In the genomic region with DNA sequence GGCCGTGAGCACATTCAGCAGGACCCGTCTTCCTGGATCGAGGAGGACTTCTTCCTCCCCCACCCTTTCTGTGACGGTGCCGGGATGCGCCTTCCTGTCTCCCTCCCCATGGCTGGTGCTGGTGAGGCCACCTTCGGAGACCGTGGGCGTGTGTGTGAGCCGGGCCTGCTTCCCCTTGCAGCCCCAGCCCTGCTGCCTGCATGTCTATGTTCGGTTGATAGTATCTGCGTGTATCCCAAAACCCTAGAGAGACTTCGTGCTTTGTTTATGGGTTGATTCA, we compare ENCODE assay signal across 26 cellular contexts. TPM values are rescaled to one million over a fixed set of nuclear protein-coding genes. Genes with fewer than 3 reads are reported as not detected.
DNase-seq lines count a peak whose midpoint lies in the region; ATAC-seq, FAIRE-seq and TF ChIP-seq lines count a peak whose summit lies in the region.
"Had no signal": no experiment of that assay in that cellular context is flagged by ENCODE, and none has a peak within 500 bp of the region (broad histone marks: within the 10 kb centered on the region; RNA-seq: fewer than 3 reads in every experiment).

No MANE protein-coding gene starts in this region.

- intact Hi-C loops in K562 (cut with micrococcal nuclease) (no loop called here), upper lobe of right lung (cut with DNase I) (no loop called here)
- intact Hi-C loops in activated T-helper 1 cell treated with anti-CD3 and anti-CD28 coated beads, Interleukin-12 subunit alpha, Interleukin-12 subunit beta, Interleukin-2, Interleukin-4 antibody, amounts not matched to agents 30 ng/mL and 10 ng/mL and 1 ng/mL, durations not matched to agents 14 hours and 24 hours and 36 hours (cut with micrococcal nuclease) = no loop called here

- peaks cover 12% of the 10 kb centered on the region for H3K4me1 Mint-ChIP-seq in nephron progenitor cell
- H3K4me1 Mint-ChIP-seq in activated T-helper 1 cell treated with anti-CD3 and anti-CD28 coated beads, Interleukin-12 subunit alpha, Interleukin-12 subunit beta, Interleukin-2, Interleukin-4 antibody, amounts not matched to agents 30 ng/mL and 10 ng/mL and 1 ng/mL, durations not matched to agents 14 hours and 24 hours and 36 hours (ENCODE audit: low read depth) = no peaks in the 10 kb centered on the region
- no peaks in the 10 kb centered on the region for H3K4me1 Mint-ChIP-seq in activated T-helper 17 cell treated with anti-CD3 and anti-CD28 coated beads, Interleukin-2, amount 50 U/mL, for 72 hours

- no peaks in the 10 kb centered on the region for H3K9me3 ChIP-seq in HEK293 (ENCODE audit: control insufficient read depth, insufficient read depth, low read depth, low read length)
- no peaks in the 10 kb centered on the region for H3K9me3 ChIP-seq in K562 (replicated peaks; ENCODE audit: control insufficient read depth, insufficient read depth, low read depth, low read length)
- H3K9me3 ChIP-seq in upper lobe of right lung = no peaks in the 10 kb centered on the region
- H3K9me3 ChIP-seq: BLaER1, Caco-2, SJSA1 had no signal

- TF ChIP-seq CTCF in HEK293 (tag by site-specific recombination; IDR thresholded peaks at IDR 0.05) (no peak), K562 (IDR thresholded peaks at IDR 0.05 in 2 of 3, conservative IDR thresholded peaks at IDR 0.05 in 1 of 3; ENCODE audit: insufficient read depth in 2 of 3, low read depth in 1 of 3, low read length in 3 of 3) (no peak), nephron progenitor cell (IDR thresholded peaks at IDR 0.05) (no peak), upper lobe of right lung (IDR thresholded peaks at IDR 0.05) (no peak)

- no peaks in the 10 kb centered on the region for H3K9me1 ChIP-seq in K562 (ENCODE audit: control insufficient read depth, insufficient read depth, low read length)

- H3K27me3 ChIP-seq in K562 (ENCODE audit: control insufficient read depth in 2 of 2, insufficient read depth in 2 of 2, low read length in 2 of 2) (no peaks in the 10 kb centered on the region), upper lobe of right lung (no peaks in the 10 kb centered on the region)
- H3K27me3 ChIP-seq: BLaER1, SJSA1 had no signal

- TF ChIP-seq EP300 in K562 (IDR thresholded peaks at IDR 0.05; ENCODE audit: low read length) = no peak

- no peaks in the 10 kb centered on the region for H3K9me3 Mint-ChIP-seq in nephron progenitor cell
- no peaks in the 10 kb centered on the region for H3K9me3 Mint-ChIP-seq in activated T-helper 1 cell treated with anti-CD3 and anti-CD28 coated beads, Interleukin-12 subunit alpha, Interleukin-12 subunit beta, Interleukin-2, Interleukin-4 antibody, amounts not matched to agents 30 ng/mL and 10 ng/mL and 1 ng/mL, durations not matched to agents 14 hours and 24 hours and 36 hours
- no peaks in the 10 kb centered on the region for H3K9me3 Mint-ChIP-seq in activated T-helper 17 cell treated with anti-CD3 and anti-CD28 coated beads, Interleukin-2, amount 50 U/mL, for 72 hours
- H3K9me3 Mint-ChIP-seq: CD4-positive, alpha-beta memory T cell; HFFc6 had no signal

- H3K4me3 Mint-ChIP-seq in nephron progenitor cell = no peak overlapping the region
- no peak overlapping the region for H3K4me3 Mint-ChIP-seq in activated T-helper 1 cell treated with anti-CD3 and anti-CD28 coated beads, Interleukin-12 subunit alpha, Interleukin-12 subunit beta, Interleukin-2, Interleukin-4 antibody, amounts not matched to agents 30 ng/mL and 10 ng/mL and 1 ng/mL, durations not matched to agents 14 hours and 24 hours and 36 hours
- H3K4me3 Mint-ChIP-seq in activated T-helper 17 cell treated with anti-CD3 and anti-CD28 coated beads, Interleukin-2, amount 50 U/mL, for 72 hours = no peak overlapping the region
- H3K4me3 Mint-ChIP-seq: CD4-positive, alpha-beta memory T cell; HFFc6 had no signal

- H3K4me1 ChIP-seq in HEK293 (ENCODE audit: control insufficient read depth, insufficient read depth, low read length) (no peaks in the 10 kb centered on the region), K562 (replicated peaks in 1 of 2; ENCODE audit: control insufficient read depth in 2 of 2, insufficient read depth in 2 of 2, low read length in 2 of 2) (peaks cover 0 to 10% of the 10 kb centered on the region in 2 experiments; a peak in 1 of 5 replicates), upper lobe of right lung (no peaks in the 10 kb centered on the region)
- H3K4me1 ChIP-seq: Caco-2, SJSA1 had no signal

- no peak for DNase-seq in K562 (ENCODE audit: extremely low read depth in 1 of 4, low spot score in 3 of 4)
- DNase-seq in nephron progenitor cell = no peak
- peak; percentile 56 for DNase-seq in upper lobe of right lung
- no peak for DNase-seq in inferior parietal cortex (ENCODE audit: extremely low spot score)
- DNase-seq in activated T-helper 1 cell treated with anti-CD3 and anti-CD28 coated beads, Interleukin-12 subunit alpha, Interleukin-12 subunit beta, Interleukin-2, Interleukin-4 antibody, amounts not matched to agents 30 ng/mL and 10 ng/mL and 1 ng/mL, durations not matched to agents 14 hours and 24 hours and 36 hours (ENCODE audit: low spot score) = no peak
- DNase-seq: ACHN; CD4-positive, alpha-beta memory T cell; H7; HFFc6; KBM-7; MM.1S; NCI-H1048; NCI-H1417 treated with DMSO at 0.1 percent for 48 hours; NCI-H187 treated with DMSO at 0.1 percent for 48 hours; NCI-H345; NCI-H524; NCI-H774 had no signal

- TF ChIP-seq RAD21 in K562 (CRISPR knock-in tag; conservative IDR thresholded peaks at IDR 0.05 in 1 of 2, IDR thresholded peaks at IDR 0.05 in 1 of 2) = no peak

- WGBS in K562 (ENCODE audit: insufficient coverage, low coverage, missing lambda C conversion rate) = 90% methylated on average over 11 of the region's 13 CpGs

- no peak for FAIRE-seq in K562 (lab: Jason Lieb, UNC)
- FAIRE-seq: G401.6, GM12892, HepG2 had no signal

- no TSS peak for BruUV-seq in K562 (replicated peaks; lab: Mats Ljungman, UMichigan)

- no peak overlapping the region; a peak in 1 of 4 replicates for H3K9ac ChIP-seq in K562 (ENCODE audit: insufficient read depth in 1 of 2, low read depth in 2 of 2, low read length in 2 of 2)
- H3K9ac ChIP-seq: BLaER1 had no signal

- CTCF ChIA-PET in HEK293 (lab: Yijun Ruan, JAX) (no interaction called here), K562 (lab: Yijun Ruan, JAX; ENCODE audit: low intra/inter-chr PET ratio) (no interaction called here)

- no peak; the same call in 2 of the 3 replicates for ATAC-seq in K562
- ATAC-seq in upper lobe of right lung = no peak
- ATAC-seq in activated T-helper 17 cell treated with anti-CD3 and anti-CD28 coated beads, Interleukin-2, amount 50 U/mL, for 72 hours (replicated peaks) = no peak
- ATAC-seq: HepG2, Panc1 had no signal

- peaks cover 9% of the 10 kb centered on the region; the same call in 1 of the 2 replicates for H4K20me1 ChIP-seq in K562 (replicated peaks; ENCODE audit: control insufficient read depth, insufficient read depth, low read length)

- H3K36me3 Mint-ChIP-seq in nephron progenitor cell (ENCODE audit: low read depth) = peaks cover 54% of the 10 kb centered on the region
- H3K36me3 Mint-ChIP-seq in activated T-helper 1 cell treated with anti-CD3 and anti-CD28 coated beads, Interleukin-12 subunit alpha, Interleukin-12 subunit beta, Interleukin-2, Interleukin-4 antibody, amounts not matched to agents 30 ng/mL and 10 ng/mL and 1 ng/mL, durations not matched to agents 14 hours and 24 hours and 36 hours (ENCODE audit: low read depth) = peaks cover 8% of the 10 kb centered on the region
- H3K36me3 Mint-ChIP-seq in activated T-helper 17 cell treated with anti-CD3 and anti-CD28 coated beads, Interleukin-2, amount 50 U/mL, for 72 hours (ENCODE audit: low read depth) = peaks cover 52% of the 10 kb centered on the region

- in situ Hi-C loops in K562 (cut with MboI) = no loop called here

- no peak overlapping the region for H3K4me3 ChIP-seq in HEK293 (ENCODE audit: low read depth, low read length)
- no peak overlapping the region for H3K4me3 ChIP-seq in K562
- H3K4me3 ChIP-seq in upper lobe of right lung = no peak overlapping the region
- H3K4me3 ChIP-seq: BLaER1, SJSA1 had no signal

- H3K79me2 ChIP-seq in K562 (ENCODE audit: control insufficient read depth, insufficient read depth, low read length) = peaks cover 5% of the 10 kb centered on the region; the same call in 2 of the 3 replicates

- TF ChIP-seq POLR2A in K562 (conservative IDR thresholded peaks at IDR 0.05) = no peak

- POLR2A ChIA-PET in HEK293 (lab: Yijun Ruan, JAX) (no interaction called here), K562 (lab: Yijun Ruan, JAX) (interaction anchor here (1.1 kb wide), 1 partner anchor 18 kb away, joined by 3 read pairs; no protein-coding TSS in a partner anchor)

- peaks cover 5% of the 10 kb centered on the region for H3K27me3 Mint-ChIP-seq in nephron progenitor cell (ENCODE audit: low read depth, poor library complexity)
- H3K27me3 Mint-ChIP-seq in activated T-helper 1 cell treated with anti-CD3 and anti-CD28 coated beads, Interleukin-12 subunit alpha, Interleukin-12 subunit beta, Interleukin-2, Interleukin-4 antibody, amounts not matched to agents 30 ng/mL and 10 ng/mL and 1 ng/mL, durations not matched to agents 14 hours and 24 hours and 36 hours (ENCODE audit: insufficient read depth) = no peaks in the 10 kb centered on the region
- no peaks in the 10 kb centered on the region for H3K27me3 Mint-ChIP-seq in activated T-helper 17 cell treated with anti-CD3 and anti-CD28 coated beads, Interleukin-2, amount 50 U/mL, for 72 hours
- H3K27me3 Mint-ChIP-seq: CD4-positive, alpha-beta memory T cell had no signal

- H3K27ac ChIP-seq in HEK293 (ENCODE audit: extremely low read depth, low read depth, low read length) = no peak overlapping the region
- H3K27ac ChIP-seq in K562 (ENCODE audit: extremely low read depth, low read depth, low read length) = no peak overlapping the region
- H3K27ac ChIP-seq in upper lobe of right lung = no peak overlapping the region
- H3K27ac ChIP-seq: BLaER1, SJSA1 had no signal

- no peak overlapping the region for H3K4me2 ChIP-seq in K562 (ENCODE audit: insufficient read depth, low read length)
- H3K4me2 ChIP-seq: BLaER1 had no signal

- peak overlapping the region; percentile 5 for H3K27ac Mint-ChIP-seq in nephron progenitor cell
- no peak overlapping the region for H3K27ac Mint-ChIP-seq in activated T-helper 1 cell treated with anti-CD3 and anti-CD28 coated beads, Interleukin-12 subunit alpha, Interleukin-12 subunit beta, Interleukin-2, Interleukin-4 antibody, amounts not matched to agents 30 ng/mL and 10 ng/mL and 1 ng/mL, durations not matched to agents 14 hours and 24 hours and 36 hours
- no peak overlapping the region for H3K27ac Mint-ChIP-seq in activated T-helper 17 cell treated with anti-CD3 and anti-CD28 coated beads, Interleukin-2, amount 50 U/mL, for 72 hours
- H3K27ac Mint-ChIP-seq: CD4-positive, alpha-beta memory T cell; HFFc6 had no signal

- no peak overlapping the region for H2AFZ ChIP-seq in K562 (ENCODE audit: low read depth, low read length)

- H3K36me3 ChIP-seq in HEK293 (ENCODE audit: control insufficient read depth in 2 of 2, insufficient read depth in 1 of 2, low read length in 2 of 2) (peaks cover 37 to 92% of the 10 kb centered on the region in 2 experiments), K562 (ENCODE audit: control insufficient read depth, insufficient read depth, low read length) (peaks cover 89% of the 10 kb centered on the region), upper lobe of right lung (peaks cover 15% of the 10 kb centered on the region)

RNA-seq across cellular contexts. Expression of gene CEP72, which starts 12.8 kb away (rescaled TPM):
- 124 and 152 TPM in 2 replicates for total RNA-seq in K562 (2011; cell fraction: chromatin; rRNA removed; ENCODE audit: low replicate concordance)
- 76.5 and 81.0 TPM in 2 replicates for total RNA-seq in K562 (2011; cell fraction: nucleolus; rRNA removed)
- total RNA-seq in K562 (2011; cell fraction: nucleoplasm; rRNA removed) = 63.1 and 68.9 TPM in 2 replicates
- total RNA-seq in K562 (2014; rRNA removed) (17.6 and 27.4 TPM in 2 replicates), K562 (2014; rRNA removed; fragmentation: Illumina TruSeq; extraction: Trizol) (9.4 and 11.3 TPM in 2 replicates), K562 (2015; rRNA removed; fragmentation: Illumina TruSeq; extraction: Trizol) (16.3 and 17.4 TPM in 2 replicates), K562 (2021) (33.3 and 38.1 TPM in 2 replicates), upper lobe of right lung (13.2 TPM)
- polyA plus RNA-seq in K562 (2011; rRNA removed) (14.0 and 17.8 TPM in 2 replicates), K562 (2014; fragmentation: Illumina TruSeq; extraction: Trizol) (14.2 and 15.2 TPM in 2 replicates), K562 (2014; fragmentation: Nextera tagmentation; extraction: Ambion mirVana) (1 to 10 TPM in 1 of 2 experiments, under 1 TPM in 1; 0.89 to 1.4 TPM), K562 (2014; rRNA removed) (19.9 and 28.6 TPM in 2 replicates)
- 11.8 and 15.1 TPM in 2 replicates for polyA plus RNA-seq in K562 (2011; cell fraction: cytosol; rRNA removed)
- polyA plus RNA-seq in K562 (2011; cell fraction: nucleus; rRNA removed) = 32.3 and 49.2 TPM in 2 replicates
- 15.2 and 20.5 TPM in 2 replicates for polyA plus RNA-seq in K562 (2012)
- 23.6 and 27.4 TPM in 2 replicates for polyA minus RNA-seq in K562 (2011; rRNA and poly(A)+ RNA removed)
- polyA minus RNA-seq in K562 (2011; cell fraction: cytosol; rRNA and poly(A)+ RNA removed) = 19.7 and 26.2 TPM in 2 replicates
- polyA minus RNA-seq in K562 (2011; cell fraction: nucleus; rRNA and poly(A)+ RNA removed) = 40.4 and 45.3 TPM in 2 replicates
- total RNA-seq in activated T-helper 1 cell treated with anti-CD3 and anti-CD28 coated beads, Interleukin-12 subunit alpha, Interleukin-12 subunit beta, Interleukin-2, Interleukin-4 antibody, amounts not matched to agents 30 ng/mL and 10 ng/mL and 1 ng/mL, durations not matched to agents 14 hours and 24 hours and 36 hours = 32.4 and 35.7 TPM in 2 replicates
- 10 to 100 TPM; 30.0 to 30.9 TPM for total RNA-seq in activated T-helper 17 cell treated with anti-CD3 and anti-CD28 coated beads, Interleukin-2, amount 50 U/mL, for 72 hours
